9 cellular contexts compared by ENCODE assay signal in the genomic region with DNA sequence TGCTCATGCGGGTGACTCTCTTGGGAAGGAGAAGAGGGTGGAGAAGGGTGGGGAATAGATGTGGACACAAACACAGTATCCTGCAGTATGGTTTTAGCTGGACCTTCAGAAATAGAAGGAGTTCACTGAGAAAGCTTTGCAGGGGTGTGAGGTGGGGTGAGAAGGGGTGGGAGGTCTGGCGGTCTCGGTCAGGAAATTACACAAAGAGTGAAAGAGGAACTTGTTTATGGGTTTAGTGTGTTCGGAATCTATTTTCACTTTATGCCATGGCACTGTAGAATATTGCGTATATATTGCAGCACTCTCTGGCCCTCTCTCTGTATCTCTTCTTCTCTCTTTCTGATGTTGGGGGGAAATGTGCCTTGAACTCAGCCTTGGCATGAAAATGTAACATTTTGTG.
DNase-seq lines count a peak whose midpoint lies in the region; ATAC-seq lines count a peak whose summit lies in the region.
"Had no signal": no experiment of that assay in that cellular context is flagged by ENCODE, and none has a peak within 500 bp of the region (broad histone marks: within the 10 kb centered on the region; RNA-seq: fewer than 3 reads in every experiment).

No MANE protein-coding gene starts in this region.

- H3K9me3 Mint-ChIP-seq in immature natural killer cell: peaks cover 3 to 15% (median 5%) of the 10 kb centered on the region in 6 donors
- H3K9me3 Mint-ChIP-seq in activated CD8-positive, alpha-beta memory T cell treated with anti-CD3 and anti-CD28 coated beads, Interleukin-2, amount 10 ng/mL, durations not matched to agents 7 days and 5 days (ENCODE audit: low read depth): peaks cover 2% of the 10 kb centered on the region

- peaks cover 17 to 30% of the 10 kb centered on the region in 2 donors for H3K4me1 Mint-ChIP-seq in immature natural killer cell
- H3K4me1 Mint-ChIP-seq in activated CD8-positive, alpha-beta memory T cell treated with anti-CD3 and anti-CD28 coated beads, Interleukin-2, amount 10 ng/mL, durations not matched to agents 7 days and 5 days: no peaks in the 10 kb centered on the region

- peak overlapping the region; percentile 29 to 75 (median 64) for H3K4me3 Mint-ChIP-seq in immature natural killer cell
- no peak overlapping the region for H3K4me3 Mint-ChIP-seq in activated CD8-positive, alpha-beta memory T cell treated with anti-CD3 and anti-CD28 coated beads, Interleukin-2, amount 10 ng/mL, durations not matched to agents 7 days and 5 days

- H3K36me3 Mint-ChIP-seq in immature natural killer cell: peaks cover 0 to 10% (median 4%) of the 10 kb centered on the region in 3 donors
- no peaks in the 10 kb centered on the region for H3K36me3 Mint-ChIP-seq in activated CD8-positive, alpha-beta memory T cell treated with anti-CD3 and anti-CD28 coated beads, Interleukin-2, amount 10 ng/mL, durations not matched to agents 7 days and 5 days

- CTCF ChIA-PET in activated CD8-positive, alpha-beta memory T cell treated with anti-CD3 and anti-CD28 coated beads, Interleukin-2, amount 10 ng/mL, durations not matched to agents 7 days and 5 days (lab: Charles Lee): no interaction called here

- ATAC-seq in GM18520 (IDR thresholded peaks at IDR 0.05; ENCODE audit: unreplicated experiment) (peak; percentile 91), GM21717 (IDR thresholded peaks at IDR 0.05; ENCODE audit: unreplicated experiment) (peak; percentile 93), HG03442 (IDR thresholded peaks at IDR 0.05; ENCODE audit: unreplicated experiment) (peak; percentile 94)
- no peak for ATAC-seq in activated CD8-positive, alpha-beta memory T cell treated with anti-CD3 and anti-CD28 coated beads, Interleukin-2, amount 10 ng/mL, durations not matched to agents 7 days and 5 days

- H3K27me3 Mint-ChIP-seq in immature natural killer cell (ENCODE audit: low read depth in 3 of 3): peaks cover 0 to 3% (median 0%) of the 10 kb centered on the region in 3 donors
- H3K27me3 Mint-ChIP-seq in activated CD8-positive, alpha-beta memory T cell treated with anti-CD3 and anti-CD28 coated beads, Interleukin-2, amount 10 ng/mL, durations not matched to agents 7 days and 5 days: no peaks in the 10 kb centered on the region

- peak overlapping the region in 2 of 6 donors; percentile 23 to 69 for H3K27ac Mint-ChIP-seq in immature natural killer cell
- H3K27ac Mint-ChIP-seq in activated CD8-positive, alpha-beta memory T cell treated with anti-CD3 and anti-CD28 coated beads, Interleukin-2, amount 10 ng/mL, durations not matched to agents 7 days and 5 days: no peak overlapping the region

- DNase-seq in immature natural killer cell: peak in 2 of 3 donors; percentile 7 to 15
- no peak for DNase-seq in NCI-H1048 (lab: John Stamatoyannopoulos, UW)
- DNase-seq in activated CD8-positive, alpha-beta memory T cell treated with anti-CD3 and anti-CD28 coated beads, Interleukin-2, amount 10 ng/mL, durations not matched to agents 7 days and 5 days: no peak
- no peak for DNase-seq in RPMI8226
- DNase-seq in activated T-cell treated with anti-CD3 and anti-CD28 coated beads for 4 hours: no peak
- DNase-seq: activated gamma-delta T cell had no signal

Comparison
In these comparisons a context has a peak if more than half of its experiments do, and no peak if none do; other contexts are left out.
1. DNase-seq: peak in immature natural killer cell (2 of 3); none in NCI-H1048 (single experiment), activated CD8-positive, alpha-beta memory T cell treated with anti-CD3 and anti-CD28 coated beads, Interleukin-2, amount 10 ng/mL, durations not matched to agents 7 days and 5 days (single experiment), RPMI8226 (single experiment) and activated T-cell treated with anti-CD3 and anti-CD28 coated beads for 4 hours (single experiment).